Comparison of ENCODE assay signal across 15 cellular contexts in genomic region chr17:27518750-27519521, GRCh38.
DNase-seq lines count a peak whose midpoint lies in the region; ATAC-seq and TF ChIP-seq lines count a peak whose summit lies in the region.
"Had no signal": no experiment of that assay in that cellular context is flagged by ENCODE, and none has a peak within 500 bp of the region (broad histone marks: within the 10 kb centered on the region; RNA-seq: fewer than 3 reads in every experiment).

No MANE protein-coding gene starts in this region.

- no peak overlapping the region for H3K4me2 ChIP-seq in PC-3 (ENCODE audit: low read length)

- peak; percentile 31 for DNase-seq in dermis blood vessel endothelial cell
- no peak for DNase-seq in substantia nigra (lab: John Stamatoyannopoulos, UW)
- DNase-seq in Right ventricle myocardium superior = no peak
- DNase-seq in PC-3 = no peak
- DNase-seq in ecto neural progenitor cell (ENCODE audit: low spot score) = no peak
- DNase-seq: activated CD4-positive, alpha-beta T cell treated with anti-CD3 and anti-CD28 coated beads for 4 hours; heart right ventricle; NCI-H1105 treated with DMSO at 0.1 percent for 48 hours; NCI-H345; stimulated activated naive B cell treated with anti-CD40 and anti-IgM and Interleukin-4, amounts not matched to agents 10 μg/mL and 1 μg/mL and 100 μg/mL, for 72 hours; T1000 had no signal

- H3K79me2 ChIP-seq in PC-3 (ENCODE audit: low read length) = no peaks in the 10 kb centered on the region

- ATAC-seq in GM19463 (IDR thresholded peaks at IDR 0.05; ENCODE audit: unreplicated experiment) (peak; percentile 32), HG03045 (IDR thresholded peaks at IDR 0.05; ENCODE audit: unreplicated experiment) (peak; percentile 26), Right ventricle myocardium superior (ENCODE audit: poor library complexity) (no peak), PC-3 (no peak)

- intact Hi-C loops in Right ventricle myocardium superior (cut with DNase I) = no loop called here
- intact Hi-C loops in PC-3 (cut with micrococcal nuclease) = no loop called here

- H3K27ac ChIP-seq in substantia nigra (ENCODE audit: low read depth, low read length, poor library complexity, severe bottlenecking) (peak overlapping the region; percentile 54), PC-3 (ENCODE audit: low read length) (no peak overlapping the region)
- H3K27ac ChIP-seq: heart right ventricle, SJSA1 had no signal

- H3K4me1 ChIP-seq in PC-3 (ENCODE audit: insufficient read depth, low read length) = peaks cover 2% of the 10 kb centered on the region; the same call in 1 of the 2 replicates

- no peaks in the 10 kb centered on the region for H3K27me3 ChIP-seq in PC-3 (ENCODE audit: low read length)
- H3K27me3 ChIP-seq: esophagus muscularis mucosa, heart right ventricle, SJSA1 had no signal

- no peaks in the 10 kb centered on the region for H3K9me3 ChIP-seq in PC-3 (ENCODE audit: low read length)
- H3K9me3 ChIP-seq: esophagus muscularis mucosa, heart right ventricle, SJSA1 had no signal

- no peaks in the 10 kb centered on the region for H3K36me3 ChIP-seq in PC-3 (ENCODE audit: low read depth, low read length)
- H3K36me3 ChIP-seq: esophagus muscularis mucosa, heart right ventricle, SJSA1 had no signal

- no TSS peak for BruUV-seq in PC-3 (replicated peaks; lab: Mats Ljungman, UMichigan)

- H2AFZ ChIP-seq in PC-3 (ENCODE audit: low read length) = no peak overlapping the region

- no peak for TF ChIP-seq CTCF in PC-3 (conservative IDR thresholded peaks at IDR 0.05; ENCODE audit: low read depth, low read length)

- H3F3A ChIP-seq in PC-3 (ENCODE audit: low read length, unreplicated experiment) = no peaks in the 10 kb centered on the region

- no peak overlapping the region for H3K9ac ChIP-seq in PC-3 (ENCODE audit: low read length)

- CTCF ChIA-PET in PC-3 (lab: Charles Lee) = no interaction called here

- POLR2A ChIA-PET in PC-3 (lab: Charles Lee; ENCODE audit: unreplicated experiment) = no interaction called here

- no peak overlapping the region for H3K4me3 ChIP-seq in PC-3 (ENCODE audit: low read length)
- H3K4me3 ChIP-seq: esophagus muscularis mucosa, heart right ventricle, SJSA1 had no signal

- no peaks in the 10 kb centered on the region for H4K20me1 ChIP-seq in PC-3 (ENCODE audit: low read length)

- H3K9me2 ChIP-seq in PC-3 (replicated peaks; ENCODE audit: low read length) = no peaks in the 10 kb centered on the region

Comparison
In these comparisons a context has a peak if more than half of its experiments do, and no peak if none do; other contexts are left out.
1. ATAC-seq: peak in GM19463 (single experiment) and HG03045 (single experiment); none in Right ventricle myocardium superior (single experiment) and PC-3 (single experiment).